ENCODE assay signal across 19 cellular contexts in genomic region chr2:36594849-36595248, GRCh38.
"Had no signal": no experiment of that assay in that cellular context is flagged by ENCODE, and none has a peak within 500 bp of the region (broad histone marks: within the 10 kb centered on the region; RNA-seq: fewer than 3 reads in every experiment).

No MANE protein-coding gene starts in this region.

- DNase-seq: activated CD4-positive, alpha-beta T cell treated with anti-CD3 and anti-CD28 coated beads, Interleukin-2, amount 10 ng/mL, durations not matched to agents 24 days and 14 days; activated CD4-positive, CD25-positive, alpha-beta regulatory T cell; activated CD8-positive, alpha-beta memory T cell treated with anti-CD3 and anti-CD28 coated beads, Interleukin-2, amount 50 U/mL, for 48 hours; activated CD8-positive, alpha-beta T cell treated with anti-CD3 and anti-CD28 coated beads, Interleukin-2, amount 10 ng/mL, durations not matched to agents 7 days and 5 days; activated gamma-delta T cell; activated T-cell treated with anti-CD3 and anti-CD28 coated beads, Interleukin-2, amount 50 U/mL, for 72 hours; amniotic stem cell; body of pancreas; central memory CD4-positive, alpha-beta T cell; effector memory CD4-positive, alpha-beta T cell; heart right ventricle; left cardiac atrium; pancreas; stimulated activated CD4-positive, alpha-beta T cell treated with anti-CD3 and anti-CD28 coated beads, Interleukin-4, amount 100 ng/mL, for 24 hours; stimulated activated naive CD4-positive, alpha-beta T cell; SW 1271 had no signal

- H3K27ac ChIP-seq: body of pancreas, heart right ventricle, pancreas, tibial nerve had no signal

- ATAC-seq: activated CD8-positive, alpha-beta T cell treated with anti-CD3 and anti-CD28 coated beads, Interleukin-2, amount 10 ng/mL, durations not matched to agents 7 days and 5 days; activated naive CD4-positive, alpha-beta T cell treated with anti-CD3 and anti-CD28 coated beads, Interleukin-2, amount 50 U/mL, for 72 hours; activated T-cell treated with anti-CD3 and anti-CD28 coated beads, Interleukin-2, amount 50 U/mL, for 72 hours; body of pancreas; heart right ventricle; left cardiac atrium; pancreas had no signal

- H3K27me3 ChIP-seq: body of pancreas, heart right ventricle, pancreas, tibial nerve had no signal

- H3K36me3 ChIP-seq: pancreas had no signal

- H3K9me3 ChIP-seq: body of pancreas, heart right ventricle, pancreas, tibial nerve had no signal

- H3K4me3 ChIP-seq: body of pancreas, heart right ventricle, lung, pancreas, tibial nerve had no signal
